ENCODE assay signal across 9 cellular contexts in genomic region chr15:88623632-88624031, GRCh38. TPM values are rescaled to one million over a fixed set of nuclear protein-coding genes. Genes with fewer than 3 reads are reported as not detected.
DNase-seq lines count a peak whose midpoint lies in the region; ATAC-seq and TF ChIP-seq lines count a peak whose summit lies in the region.
"Had no signal": no experiment of that assay in that cellular context is flagged by ENCODE, and none has a peak within 500 bp of the region (broad histone marks: within the 10 kb centered on the region; RNA-seq: fewer than 3 reads in every experiment).

No MANE protein-coding gene starts in this region.

- H3K4me3 ChIP-seq in GM08714 (ENCODE audit: low read length) (peak overlapping the region; percentile 94), Peyer's patch (no peak overlapping the region), esophagus (ENCODE audit: low read depth in 1 of 2, low read length in 2 of 2) (no peak overlapping the region), skeletal muscle satellite cell (ENCODE audit: low read length) (peak overlapping the region; percentile 85), WERI-Rb-1 (ENCODE audit: low read depth, low read length) (no peak overlapping the region)

- WGBS in esophagus, 2 donors = 92 to 97% methylated on average over 1 to 3 of the region's 3 CpGs

- no peak for TF ChIP-seq POLR2A in Peyer's patch (IDR thresholded peaks at IDR 0.05)

- TF ChIP-seq CTCF in Peyer's patch (IDR thresholded peaks at IDR 0.05) = no peak
- TF ChIP-seq CTCF in WERI-Rb-1 (IDR thresholded peaks at IDR 0.05; ENCODE audit: low read depth, low read length) = no peak

- no peak for DNase-seq in Peyer's patch
- no peak for DNase-seq in WERI-Rb-1
- no peak for DNase-seq in NOMO-1 treated with dmso at 0.1 percent for 144 hours (lab: John Stamatoyannopoulos, UW; ENCODE audit: unreplicated experiment)
- DNase-seq in DMS 273 treated with DMSO at 0.1 percent for 48 hours (lab: John Stamatoyannopoulos, UW) = no peak
- DNase-seq: NCI-H1417 had no signal

- H3K27ac ChIP-seq in Peyer's patch (peak overlapping the region; percentile 45 to 96 (median 84)), esophagus (ENCODE audit: low read depth in 2 of 2, low read length in 1 of 2) (peak overlapping the region; percentile 9 to 87), WERI-Rb-1 (no peak overlapping the region; the same call in 1 of the 2 replicates)

- no peaks in the 10 kb centered on the region for H3K36me3 ChIP-seq in Peyer's patch
- peaks cover 4 to 11% of the 10 kb centered on the region in 2 donors for H3K36me3 ChIP-seq in esophagus (ENCODE audit: control insufficient read depth in 2 of 2, insufficient read depth in 2 of 2, low read length in 1 of 2)
- peaks cover 39% of the 10 kb centered on the region for H3K36me3 ChIP-seq in skeletal muscle satellite cell (ENCODE audit: insufficient read depth, low read length)
- H3K36me3 ChIP-seq in WERI-Rb-1 = peaks cover 79% of the 10 kb centered on the region

- peaks cover 0 to 60% (median 31%) of the 10 kb centered on the region in 4 donors for H3K4me1 ChIP-seq in Peyer's patch
- H3K4me1 ChIP-seq in esophagus (ENCODE audit: control insufficient read depth in 2 of 2, insufficient read depth in 2 of 2, low read length in 1 of 2) = peaks cover 0 to 18% of the 10 kb centered on the region in 2 donors
- H3K4me1 ChIP-seq in skeletal muscle satellite cell (ENCODE audit: control insufficient read depth, insufficient read depth, low read length) = peaks cover 28% of the 10 kb centered on the region

- no peaks in the 10 kb centered on the region for H3K9me3 ChIP-seq in Peyer's patch
- no peaks in the 10 kb centered on the region for H3K9me3 ChIP-seq in esophagus (ENCODE audit: control insufficient read depth in 2 of 2, insufficient read depth in 1 of 2, low read depth in 1 of 2, low read length in 1 of 2)
- no peaks in the 10 kb centered on the region for H3K9me3 ChIP-seq in skeletal muscle satellite cell (replicated peaks; ENCODE audit: low read length)
- no peaks in the 10 kb centered on the region for H3K9me3 ChIP-seq in WERI-Rb-1 (ENCODE audit: severe bottlenecking)

- H3K27me3 ChIP-seq in Peyer's patch (no peaks in the 10 kb centered on the region), esophagus (ENCODE audit: control insufficient read depth in 1 of 2, insufficient read depth in 2 of 2, low read length in 2 of 2) (no peaks in the 10 kb centered on the region), skeletal muscle satellite cell (ENCODE audit: control insufficient read depth, insufficient read depth, low read length) (no peaks in the 10 kb centered on the region), WERI-Rb-1 (ENCODE audit: insufficient read depth, low read depth, severe bottlenecking) (no peaks in the 10 kb centered on the region)

- no peak for ATAC-seq in HG03196 (IDR thresholded peaks at IDR 0.05; ENCODE audit: unreplicated experiment)

- H3K9ac ChIP-seq in skeletal muscle satellite cell (ENCODE audit: low read depth, low read length) = peak overlapping the region; percentile 10

- peak overlapping the region; percentile 97 for H3K4me2 ChIP-seq in skeletal muscle satellite cell (ENCODE audit: low read length)

RNA-seq across cellular contexts. Expression of gene AEN, which starts 2.5 kb away (rescaled TPM):
- 10 to 100 TPM in 2 of 4 donors, 1 to 10 TPM in 2; 9.6 to 17.3 (median 11.5) TPM for total RNA-seq in Peyer's patch
- 10 to 100 TPM in 1 of 2 donors, 1 to 10 TPM in 1; 5.5 to 10.1 TPM for polyA plus RNA-seq in esophagus
- total RNA-seq in skeletal muscle satellite cell (2012; rRNA removed) = 41.5 and 48.4 TPM in 2 replicates

RNA-seq across cellular contexts. Expression of gene ISG20, which starts 15.2 kb away (rescaled TPM):
- 10 to 100 TPM; 50.3 to 90.0 (median 70.6) TPM for total RNA-seq in Peyer's patch
- polyA plus RNA-seq in esophagus = 10 to 100 TPM; 25.1 to 30.4 TPM
- total RNA-seq in skeletal muscle satellite cell (2012; rRNA removed) = 1.7 and 2.0 TPM in 2 replicates

Comparison
In these comparisons a context has a peak if more than half of its experiments do, and no peak if none do; other contexts are left out.
1. H3K4me3 ChIP-seq: peak in GM08714 (single experiment) and skeletal muscle satellite cell (single experiment); none in Peyer's patch (0 of 4), esophagus (0 of 2) and WERI-Rb-1 (single experiment).